10 cellular contexts compared by ENCODE assay signal in genomic region chr22:42743501-42743991, GRCh38. TPM values are rescaled to one million over a fixed set of nuclear protein-coding genes. Genes with fewer than 3 reads are reported as not detected.
DNase-seq lines count a peak whose midpoint lies in the region; ATAC-seq, FAIRE-seq and TF ChIP-seq lines count a peak whose summit lies in the region.
"Had no signal": no experiment of that assay in that cellular context is flagged by ENCODE, and none has a peak within 500 bp of the region (broad histone marks: within the 10 kb centered on the region; RNA-seq: fewer than 3 reads in every experiment).

No MANE protein-coding gene starts in this region.

- peak overlapping the region; percentile 79 for H3K27ac Mint-ChIP-seq in mesothelial cell of epicardium

- 24 to 33% methylated on average over 9 of the region's 9 CpGs for WGBS in esophagus, 2 donors

- DNase-seq in MG63 (peak; percentile 96), mesothelial cell of epicardium (ENCODE audit: low spot score in 2 of 2, unreplicated experiment in 2 of 2) (no peak), urothelium cell line (ENCODE audit: low spot score) (peak; percentile 82), NCI-H2196 (lab: John Stamatoyannopoulos, UW; ENCODE audit: unreplicated experiment) (no peak), SHP77 treated with DMSO at 0.1 percent for 48 hours (lab: John Stamatoyannopoulos, UW) (no peak)
- DNase-seq: NCI-H2029 treated with DMSO at 0.1 percent for 48 hours, WERI-Rb-1 had no signal

- no peak overlapping the region for H3K4me3 Mint-ChIP-seq in mesothelial cell of epicardium

- peaks cover 20% of the 10 kb centered on the region for H3K36me3 ChIP-seq in MG63
- H3K36me3 ChIP-seq in esophagus (ENCODE audit: control insufficient read depth in 2 of 2, insufficient read depth in 2 of 2, low read length in 1 of 2): no peaks in the 10 kb centered on the region
- H3K36me3 ChIP-seq: WERI-Rb-1 had no signal

- no peaks in the 10 kb centered on the region for H3K36me3 Mint-ChIP-seq in mesothelial cell of epicardium

- FAIRE-seq in urothelium cell line (lab: Jason Lieb, UNC): no peak
- FAIRE-seq: GM18507 had no signal

- peak overlapping the region; percentile 67 to 85 for H3K27ac ChIP-seq in esophagus (ENCODE audit: low read depth in 2 of 2, low read length in 1 of 2)
- H3K27ac ChIP-seq: WERI-Rb-1 had no signal

- no peaks in the 10 kb centered on the region for H3K27me3 ChIP-seq in MG63
- H3K27me3 ChIP-seq in esophagus (ENCODE audit: control insufficient read depth in 1 of 2, insufficient read depth in 2 of 2, low read length in 2 of 2): no peaks in the 10 kb centered on the region

- H3K27me3 Mint-ChIP-seq in mesothelial cell of epicardium (ENCODE audit: low read depth): no peaks in the 10 kb centered on the region

- no peak for TF ChIP-seq CTCF in mesothelial cell of epicardium (IDR thresholded peaks at IDR 0.05; ENCODE audit: unreplicated experiment)

- H3K9me3 ChIP-seq in MG63 (no peaks in the 10 kb centered on the region), esophagus (ENCODE audit: control insufficient read depth in 2 of 2, insufficient read depth in 1 of 2, low read depth in 1 of 2, low read length in 1 of 2) (no peaks in the 10 kb centered on the region)

- no peaks in the 10 kb centered on the region for H3K9me3 Mint-ChIP-seq in mesothelial cell of epicardium

- peaks cover 6 to 7% of the 10 kb centered on the region in 2 donors for H3K4me1 ChIP-seq in esophagus (ENCODE audit: control insufficient read depth in 2 of 2, insufficient read depth in 2 of 2, low read length in 1 of 2)

- peaks cover 2% of the 10 kb centered on the region for H3K4me1 Mint-ChIP-seq in mesothelial cell of epicardium

- ATAC-seq in HG02852 (IDR thresholded peaks at IDR 0.05; ENCODE audit: unreplicated experiment): no peak

- H3K4me3 ChIP-seq in MG63 (no peak overlapping the region), esophagus (ENCODE audit: low read depth in 1 of 2, low read length in 2 of 2) (no peak overlapping the region)

RNA-seq across cellular contexts. Expression of gene A4GALT, which starts 22.9 kb away (rescaled TPM):
- total RNA-seq in MG63 (2014; rRNA removed; shearing (Covaris generic); ENCODE audit: low replicate concordance): 9.1 and 17.9 TPM in 2 replicates
- polyA plus RNA-seq in esophagus: 10 to 100 TPM; 19.3 to 50.3 TPM
- total RNA-seq in mesothelial cell of epicardium: 0.67 to 0.84 TPM (median 0.82 TPM) in 3 replicates

Comparison
In these comparisons a context has a peak if more than half of its experiments do, and no peak if none do; other contexts are left out.
1. DNase-seq: peak in MG63 (single experiment) and urothelium cell line (single experiment); none in mesothelial cell of epicardium (0 of 2), NCI-H2196 (single experiment) and SHP77 treated with DMSO at 0.1 percent for 48 hours (single experiment).